ENCODE assay signal across 16 cellular contexts in the genomic region with DNA sequence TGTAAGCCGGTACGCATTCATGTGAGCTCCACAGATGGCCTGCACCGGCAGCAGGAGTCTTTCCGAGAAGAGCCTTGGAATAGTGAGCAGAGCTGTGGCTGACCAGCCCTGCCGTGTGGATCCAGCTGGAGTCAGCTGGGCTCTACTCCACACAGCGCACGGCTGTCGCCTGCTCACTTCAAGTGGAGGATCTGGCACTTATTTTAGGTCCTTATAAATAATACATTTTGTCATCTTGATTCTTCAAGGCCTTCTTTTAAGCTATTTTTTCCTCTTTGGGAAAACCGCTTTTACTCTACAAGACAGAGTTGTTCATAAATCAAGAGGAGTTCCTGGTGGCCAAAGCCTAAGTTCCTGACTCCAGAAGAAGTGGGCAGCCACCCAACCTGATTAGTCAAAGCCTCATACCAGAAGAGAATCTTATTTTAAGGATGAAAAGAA.
A peak's percentile ranks its signal among the peaks of the same experiment; 100 is the strongest.
DNase-seq lines count a peak whose midpoint lies in the region; ATAC-seq and TF ChIP-seq lines count a peak whose summit lies in the region.
"Had no signal": no experiment of that assay in that cellular context is flagged by ENCODE, and none has a peak within 500 bp of the region (broad histone marks: within the 10 kb centered on the region; RNA-seq: fewer than 3 reads in every experiment).

No MANE protein-coding gene starts in this region.

- TF ChIP-seq CTCF in astrocyte of the spinal cord (IDR thresholded peaks at IDR 0.05; ENCODE audit: low read depth, low read length), result no peak
- TF ChIP-seq CTCF in sigmoid colon (IDR thresholded peaks at IDR 0.05), result no peak

- TF ChIP-seq EP300 in sigmoid colon (IDR thresholded peaks at IDR 0.05), result no peak

- 62% methylated on average over 9 of the region's 9 CpGs for WGBS in right cardiac atrium
- WGBS in sigmoid colon, 2 donors, result 79 to 82% methylated on average over 9 of the region's 9 CpGs

- H3K9me3 ChIP-seq in right cardiac atrium (ENCODE audit: control insufficient read depth, low read length), result no peaks in the 10 kb centered on the region
- no peaks in the 10 kb centered on the region for H3K9me3 ChIP-seq in sigmoid colon
- H3K9me3 ChIP-seq in SJCRH30 (replicated peaks), result no peaks in the 10 kb centered on the region
- H3K9me3 ChIP-seq: HAP-1 had no signal

- in situ Hi-C loops in astrocyte of the spinal cord (cut with HindIII; ENCODE audit: low sequenced_read_pairs), result no loop called here

- no peak overlapping the region for H3K27ac Mint-ChIP-seq in activated naive CD4-positive, alpha-beta T cell treated with anti-CD3 and anti-CD28 coated beads, Interleukin-2, amount 10 ng/mL, durations not matched to agents 7 days and 5 days
- H3K27ac Mint-ChIP-seq: natural killer cell had no signal

- no peaks in the 10 kb centered on the region for H3K4me1 Mint-ChIP-seq in activated naive CD4-positive, alpha-beta T cell treated with anti-CD3 and anti-CD28 coated beads, Interleukin-2, amount 10 ng/mL, durations not matched to agents 7 days and 5 days
- H3K4me1 Mint-ChIP-seq: natural killer cell had no signal

- H3K36me3 ChIP-seq in sigmoid colon (no peaks in the 10 kb centered on the region), SJCRH30 (no peaks in the 10 kb centered on the region)
- H3K36me3 ChIP-seq: cardiac muscle cell, HAP-1 had no signal

- no peak overlapping the region for H3K4me3 Mint-ChIP-seq in activated naive CD4-positive, alpha-beta T cell treated with anti-CD3 and anti-CD28 coated beads, Interleukin-2, amount 10 ng/mL, durations not matched to agents 7 days and 5 days
- H3K4me3 Mint-ChIP-seq: natural killer cell had no signal

- ATAC-seq in right cardiac atrium (peak; percentile 88 to 94), HG02763 (IDR thresholded peaks at IDR 0.05; ENCODE audit: unreplicated experiment) (no peak)
- ATAC-seq: K562, natural killer cell had no signal

- H3K36me3 Mint-ChIP-seq in activated naive CD4-positive, alpha-beta T cell treated with anti-CD3 and anti-CD28 coated beads, Interleukin-2, amount 10 ng/mL, durations not matched to agents 7 days and 5 days, result no peaks in the 10 kb centered on the region
- H3K36me3 Mint-ChIP-seq: natural killer cell had no signal

- no peaks in the 10 kb centered on the region for H3K9me3 Mint-ChIP-seq in activated naive CD4-positive, alpha-beta T cell treated with anti-CD3 and anti-CD28 coated beads, Interleukin-2, amount 10 ng/mL, durations not matched to agents 7 days and 5 days
- H3K9me3 Mint-ChIP-seq: natural killer cell had no signal

- CTCF ChIA-PET in activated naive CD4-positive, alpha-beta T cell treated with anti-CD3 and anti-CD28 coated beads, Interleukin-2, amount 10 ng/mL, durations not matched to agents 7 days and 5 days (lab: Charles Lee), result interaction anchor here (0.9 to 1.2 kb wide), 2 partner anchors 12 to 16 kb away, joined by 3 read pairs; no protein-coding TSS in a partner anchor

- DNase-seq in EH (ENCODE audit: low read depth) (peak; percentile 19), astrocyte of the spinal cord (ENCODE audit: low read depth, low spot score) (peak; percentile 25), right cardiac atrium (peak; percentile 58 to 77 (median 76)), sigmoid colon (peak; percentile 88), SJCRH30 (no peak), iPS-NIHi7 (ENCODE audit: extremely low spot score) (no peak)
- no peak for DNase-seq in activated naive CD4-positive, alpha-beta T cell treated with anti-CD3 and anti-CD28 coated beads, Interleukin-2, amount 10 ng/mL, durations not matched to agents 7 days and 5 days
- DNase-seq: activated gamma-delta T cell; natural killer cell; NCI-H1105; stimulated activated naive CD4-positive, alpha-beta T cell treated with Interleukin-2 at 50 U/mL for 16 hours; SW 1271 had no signal

- no peaks in the 10 kb centered on the region for H3K27me3 Mint-ChIP-seq in activated naive CD4-positive, alpha-beta T cell treated with anti-CD3 and anti-CD28 coated beads, Interleukin-2, amount 10 ng/mL, durations not matched to agents 7 days and 5 days

- H3K27me3 ChIP-seq in right cardiac atrium (ENCODE audit: control insufficient read depth, insufficient read depth) (no peaks in the 10 kb centered on the region), sigmoid colon (no peaks in the 10 kb centered on the region), SJCRH30 (no peaks in the 10 kb centered on the region)
- H3K27me3 ChIP-seq: cardiac muscle cell had no signal

- no peak overlapping the region for H3K4me3 ChIP-seq in astrocyte of the spinal cord (ENCODE audit: low read depth, low read length)
- no peak overlapping the region for H3K4me3 ChIP-seq in right cardiac atrium (ENCODE audit: low read length)
- H3K4me3 ChIP-seq in sigmoid colon, result no peak overlapping the region
- no peak overlapping the region for H3K4me3 ChIP-seq in SJCRH30
- H3K4me3 ChIP-seq: cardiac muscle cell, HAP-1, K562 had no signal

- no peak for TF ChIP-seq POLR2A in sigmoid colon (IDR thresholded peaks at IDR 0.05)

- H3K4me1 ChIP-seq in right cardiac atrium (ENCODE audit: control insufficient read depth, insufficient read depth, low read length) (no peaks in the 10 kb centered on the region), sigmoid colon (peaks cover 0 to 16% (median 7%) of the 10 kb centered on the region in 4 donors), SJCRH30 (no peaks in the 10 kb centered on the region)

- H3K27ac ChIP-seq in right cardiac atrium (ENCODE audit: low read length) (no peak overlapping the region), sigmoid colon (no peak overlapping the region), SJCRH30 (no peak overlapping the region)
- H3K27ac ChIP-seq: cardiac muscle cell had no signal

- intact Hi-C loops in right cardiac atrium (cut with DNase I), result loop anchor here in 1 of 4 donors (10.0 kb wide), 1 partner anchor 64 kb away; no protein-coding TSS in a partner anchor
- intact Hi-C loops in sigmoid colon (cut with DNase I), result no loop called here

Comparison
In these comparisons a context has a peak if more than half of its experiments do, and no peak if none do; other contexts are left out.
1. DNase-seq: peak in EH (single experiment), astrocyte of the spinal cord (single experiment), right cardiac atrium (3 of 3) and sigmoid colon (single experiment); none in SJCRH30 (0 of 2), activated naive CD4-positive, alpha-beta T cell treated with anti-CD3 and anti-CD28 coated beads, Interleukin-2, amount 10 ng/mL, durations not matched to agents 7 days and 5 days (single experiment) and iPS-NIHi7 (single experiment).